Comparison of ENCODE assay signal across 1 cellular context in the genomic region with DNA sequence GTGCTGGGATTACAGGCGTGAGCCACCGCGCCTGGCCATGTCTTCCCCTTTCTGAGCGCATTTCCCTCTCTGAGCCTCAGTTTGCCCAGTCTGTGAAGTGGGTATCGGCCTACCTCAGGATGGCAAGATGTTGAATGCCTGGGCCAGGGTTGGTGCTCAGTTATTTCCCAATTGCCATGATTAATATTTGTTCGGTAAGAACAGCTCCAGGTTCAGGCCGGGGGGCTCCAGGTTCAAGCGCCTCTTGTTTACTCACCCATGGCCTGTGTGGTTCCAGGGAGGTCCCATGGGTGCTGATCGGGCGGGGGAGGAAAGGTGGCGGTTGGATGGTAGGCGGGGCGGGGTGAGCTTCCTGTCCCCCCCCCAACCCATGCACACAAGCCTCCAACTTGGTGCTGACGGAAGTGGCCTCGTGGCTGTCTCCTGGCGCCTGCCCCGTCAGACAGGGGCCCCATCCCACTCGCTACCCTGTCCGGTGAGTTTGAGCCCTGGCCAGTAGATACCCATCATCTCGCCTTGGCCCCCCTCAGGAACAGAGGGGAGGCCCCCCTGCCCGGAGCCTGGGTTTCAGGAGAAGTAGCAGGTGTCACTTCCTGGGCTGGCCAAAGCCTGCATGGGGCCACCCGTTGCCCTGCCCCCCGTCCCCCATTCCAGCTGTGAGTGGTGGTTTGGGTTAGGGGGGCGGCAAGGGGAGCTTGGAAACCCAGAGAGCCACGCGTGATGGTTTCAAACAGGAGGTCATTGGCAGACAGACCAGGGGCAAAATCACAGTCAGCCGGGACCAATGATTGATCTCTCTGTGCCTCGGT.
TF ChIP-seq lines count a peak whose summit lies in the region.

A gene with protein sequence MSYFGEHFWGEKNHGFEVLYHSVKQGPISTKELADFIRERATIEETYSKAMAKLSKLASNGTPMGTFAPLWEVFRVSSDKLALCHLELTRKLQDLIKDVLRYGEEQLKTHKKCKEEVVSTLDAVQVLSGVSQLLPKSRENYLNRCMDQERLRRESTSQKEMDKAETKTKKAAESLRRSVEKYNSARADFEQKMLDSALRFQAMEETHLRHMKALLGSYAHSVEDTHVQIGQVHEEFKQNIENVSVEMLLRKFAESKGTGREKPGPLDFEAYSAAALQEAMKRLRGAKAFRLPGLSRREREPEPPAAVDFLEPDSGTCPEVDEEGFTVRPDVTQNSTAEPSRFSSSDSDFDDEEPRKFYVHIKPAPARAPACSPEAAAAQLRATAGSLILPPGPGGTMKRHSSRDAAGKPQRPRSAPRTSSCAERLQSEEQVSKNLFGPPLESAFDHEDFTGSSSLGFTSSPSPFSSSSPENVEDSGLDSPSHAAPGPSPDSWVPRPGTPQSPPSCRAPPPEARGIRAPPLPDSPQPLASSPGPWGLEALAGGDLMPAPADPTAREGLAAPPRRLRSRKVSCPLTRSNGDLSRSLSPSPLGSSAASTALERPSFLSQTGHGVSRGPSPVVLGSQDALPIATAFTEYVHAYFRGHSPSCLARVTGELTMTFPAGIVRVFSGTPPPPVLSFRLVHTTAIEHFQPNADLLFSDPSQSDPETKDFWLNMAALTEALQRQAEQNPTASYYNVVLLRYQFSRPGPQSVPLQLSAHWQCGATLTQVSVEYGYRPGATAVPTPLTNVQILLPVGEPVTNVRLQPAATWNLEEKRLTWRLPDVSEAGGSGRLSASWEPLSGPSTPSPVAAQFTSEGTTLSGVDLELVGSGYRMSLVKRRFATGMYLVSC (plus strand): TSS at position 375 of the 809 bp plus-strand sequence. CDS start 3,688 bp downstream, outside the sequence.

TF ChIP-seq in HepG2, 621 proteins besides CTCF, POLR2A, EP300 and RAD21 (continues in another document):
- TF ChIP-seq KDM6A (CRISPR knock-in tag; IDR thresholded peaks at IDR 0.05; ENCODE audit: low read depth) (no peak), KMT2B (CRISPR knock-in tag; IDR thresholded peaks at IDR 0.05) (no peak), ZNF746 (CRISPR knock-in tag; IDR thresholded peaks at IDR 0.05) (no peak), KDM2A (CRISPR knock-in tag; IDR thresholded peaks at IDR 0.05; ENCODE audit: borderline replicate concordance, low read depth) (no peak), RELA (CRISPR knock-in tag; IDR thresholded peaks at IDR 0.05) (no peak), ZNF501 (CRISPR knock-in tag; IDR thresholded peaks at IDR 0.05) (0 out of 2 replicates have a peak, but pooled peaks have one; percentile 3), SAP130 (CRISPR knock-in tag; IDR thresholded peaks at IDR 0.05; ENCODE audit: low read depth) (peak; percentile 55; the same call in 1 of the 2 replicates), ZNF546 (CRISPR knock-in tag; conservative IDR thresholded peaks at IDR 0.05) (no peak), GABPA (IDR thresholded peaks at IDR 0.05; ENCODE audit: low read depth, low read length) (peak; percentile 30; the same call in 1 of the 2 replicates), GABPA (CRISPR knock-in tag; IDR thresholded peaks at IDR 0.05; ENCODE audit: low read depth) (peak; percentile 66), CREM (IDR thresholded peaks at IDR 0.05) (no peak), CREM (CRISPR knock-in tag; IDR thresholded peaks at IDR 0.05) (no peak), ZBTB38 (CRISPR knock-in tag; IDR thresholded peaks at IDR 0.05) (no peak), ATF7 (IDR thresholded peaks at IDR 0.05) (no peak), ATF7 (CRISPR knock-in tag; IDR thresholded peaks at IDR 0.05) (no peak), SMARCC2 (IDR thresholded peaks at IDR 0.05) (no peak), ZNF768 (CRISPR knock-in tag; IDR thresholded peaks at IDR 0.05) (no peak), ZNF572 (CRISPR knock-in tag; IDR thresholded peaks at IDR 0.05) (no peak), HHEX (CRISPR knock-in tag; IDR thresholded peaks at IDR 0.05) (no peak), SRF (IDR thresholded peaks at IDR 0.05; ENCODE audit: low read depth, low read length) (no peak), NR3C1 (CRISPR knock-in tag; IDR thresholded peaks at IDR 0.05) (no peak), SP1 (IDR thresholded peaks at IDR 0.05) (no peak), SP1 (CRISPR knock-in tag; IDR thresholded peaks at IDR 0.05) (no peak), ZNF253 (CRISPR knock-in tag; IDR thresholded peaks at IDR 0.05; ENCODE audit: borderline replicate concordance) (no peak), SOX5 (CRISPR knock-in tag; IDR thresholded peaks at IDR 0.05; ENCODE audit: borderline replicate concordance) (no peak), ADNP (CRISPR knock-in tag; IDR thresholded peaks at IDR 0.05) (peak; percentile 91; the same call in 1 of the 2 replicates), SP4 (CRISPR knock-in tag; IDR thresholded peaks at IDR 0.05) (no peak), EHMT2 (IDR thresholded peaks at IDR 0.05; ENCODE audit: borderline replicate concordance, low read depth, low read length) (no peak), TBP (CRISPR knock-in tag; IDR thresholded peaks at IDR 0.05) (no peak), ZNF547 (CRISPR knock-in tag; IDR thresholded peaks at IDR 0.05) (0 out of 2 replicates have a peak, but pooled peaks have one; percentile 41), NONO (IDR thresholded peaks at IDR 0.05) (no peak), NONO (CRISPR knock-in tag; conservative IDR thresholded peaks at IDR 0.05) (no peak), ATF1 (CRISPR knock-in tag; IDR thresholded peaks at IDR 0.05) (no peak)
- TF ChIP-seq, protein P1, sequence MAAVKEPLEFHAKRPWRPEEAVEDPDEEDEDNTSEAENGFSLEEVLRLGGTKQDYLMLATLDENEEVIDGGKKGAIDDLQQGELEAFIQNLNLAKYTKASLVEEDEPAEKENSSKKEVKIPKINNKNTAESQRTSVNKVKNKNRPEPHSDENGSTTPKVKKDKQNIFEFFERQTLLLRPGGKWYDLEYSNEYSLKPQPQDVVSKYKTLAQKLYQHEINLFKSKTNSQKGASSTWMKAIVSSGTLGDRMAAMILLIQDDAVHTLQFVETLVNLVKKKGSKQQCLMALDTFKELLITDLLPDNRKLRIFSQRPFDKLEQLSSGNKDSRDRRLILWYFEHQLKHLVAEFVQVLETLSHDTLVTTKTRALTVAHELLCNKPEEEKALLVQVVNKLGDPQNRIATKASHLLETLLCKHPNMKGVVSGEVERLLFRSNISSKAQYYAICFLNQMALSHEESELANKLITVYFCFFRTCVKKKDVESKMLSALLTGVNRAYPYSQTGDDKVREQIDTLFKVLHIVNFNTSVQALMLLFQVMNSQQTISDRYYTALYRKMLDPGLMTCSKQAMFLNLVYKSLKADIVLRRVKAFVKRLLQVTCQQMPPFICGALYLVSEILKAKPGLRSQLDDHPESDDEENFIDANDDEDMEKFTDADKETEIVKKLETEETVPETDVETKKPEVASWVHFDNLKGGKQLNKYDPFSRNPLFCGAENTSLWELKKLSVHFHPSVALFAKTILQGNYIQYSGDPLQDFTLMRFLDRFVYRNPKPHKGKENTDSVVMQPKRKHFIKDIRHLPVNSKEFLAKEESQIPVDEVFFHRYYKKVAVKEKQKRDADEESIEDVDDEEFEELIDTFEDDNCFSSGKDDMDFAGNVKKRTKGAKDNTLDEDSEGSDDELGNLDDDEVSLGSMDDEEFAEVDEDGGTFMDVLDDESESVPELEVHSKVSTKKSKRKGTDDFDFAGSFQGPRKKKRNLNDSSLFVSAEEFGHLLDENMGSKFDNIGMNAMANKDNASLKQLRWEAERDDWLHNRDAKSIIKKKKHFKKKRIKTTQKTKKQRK (IDR thresholded peaks at IDR 0.05; ENCODE audit: low read length) = no peak
- TF ChIP-seq, protein P2, sequence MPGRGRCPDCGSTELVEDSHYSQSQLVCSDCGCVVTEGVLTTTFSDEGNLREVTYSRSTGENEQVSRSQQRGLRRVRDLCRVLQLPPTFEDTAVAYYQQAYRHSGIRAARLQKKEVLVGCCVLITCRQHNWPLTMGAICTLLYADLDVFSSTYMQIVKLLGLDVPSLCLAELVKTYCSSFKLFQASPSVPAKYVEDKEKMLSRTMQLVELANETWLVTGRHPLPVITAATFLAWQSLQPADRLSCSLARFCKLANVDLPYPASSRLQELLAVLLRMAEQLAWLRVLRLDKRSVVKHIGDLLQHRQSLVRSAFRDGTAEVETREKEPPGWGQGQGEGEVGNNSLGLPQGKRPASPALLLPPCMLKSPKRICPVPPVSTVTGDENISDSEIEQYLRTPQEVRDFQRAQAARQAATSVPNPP (CRISPR knock-in tag; IDR thresholded peaks at IDR 0.05) = no peak
- TF ChIP-seq, protein P3, sequence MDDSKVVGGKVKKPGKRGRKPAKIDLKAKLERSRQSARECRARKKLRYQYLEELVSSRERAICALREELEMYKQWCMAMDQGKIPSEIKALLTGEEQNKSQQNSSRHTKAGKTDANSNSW (CRISPR knock-in tag; IDR thresholded peaks at IDR 0.05; ENCODE audit: borderline replicate concordance) = no peak
- TF ChIP-seq, protein P4, sequence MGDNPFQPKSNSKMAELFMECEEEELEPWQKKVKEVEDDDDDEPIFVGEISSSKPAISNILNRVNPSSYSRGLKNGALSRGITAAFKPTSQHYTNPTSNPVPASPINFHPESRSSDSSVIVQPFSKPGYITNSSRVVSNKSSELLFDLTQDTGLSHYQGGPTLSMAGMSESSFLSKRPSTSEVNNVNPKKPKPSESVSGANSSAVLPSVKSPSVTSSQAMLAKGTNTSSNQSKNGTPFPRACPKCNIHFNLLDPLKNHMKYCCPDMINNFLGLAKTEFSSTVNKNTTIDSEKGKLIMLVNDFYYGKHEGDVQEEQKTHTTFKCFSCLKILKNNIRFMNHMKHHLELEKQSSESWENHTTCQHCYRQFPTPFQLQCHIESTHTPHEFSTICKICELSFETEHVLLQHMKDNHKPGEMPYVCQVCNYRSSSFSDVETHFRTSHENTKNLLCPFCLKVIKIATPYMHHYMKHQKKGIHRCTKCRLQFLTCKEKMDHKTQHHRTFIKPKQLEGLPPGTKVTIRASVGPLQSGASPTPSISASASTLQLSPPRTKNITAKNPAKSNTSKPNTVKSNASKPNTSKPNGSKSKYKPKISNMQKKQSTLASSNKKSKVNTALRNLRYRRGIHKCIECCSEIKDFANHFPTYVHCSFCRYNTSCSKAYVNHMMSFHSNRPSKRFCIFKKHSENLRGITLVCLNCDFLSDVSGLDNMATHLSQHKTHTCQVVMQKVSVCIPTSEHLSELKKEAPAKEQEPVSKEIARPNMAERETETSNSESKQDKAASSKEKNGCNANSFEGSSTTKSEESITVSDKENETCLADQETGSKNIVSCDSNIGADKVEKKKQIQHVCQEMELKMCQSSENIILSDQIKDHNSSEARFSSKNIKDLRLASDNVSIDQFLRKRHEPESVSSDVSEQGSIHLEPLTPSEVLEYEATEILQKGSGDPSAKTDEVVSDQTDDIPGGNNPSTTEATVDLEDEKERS (CRISPR knock-in tag; IDR thresholded peaks at IDR 0.05) = no peak
- TF ChIP-seq, protein P5, sequence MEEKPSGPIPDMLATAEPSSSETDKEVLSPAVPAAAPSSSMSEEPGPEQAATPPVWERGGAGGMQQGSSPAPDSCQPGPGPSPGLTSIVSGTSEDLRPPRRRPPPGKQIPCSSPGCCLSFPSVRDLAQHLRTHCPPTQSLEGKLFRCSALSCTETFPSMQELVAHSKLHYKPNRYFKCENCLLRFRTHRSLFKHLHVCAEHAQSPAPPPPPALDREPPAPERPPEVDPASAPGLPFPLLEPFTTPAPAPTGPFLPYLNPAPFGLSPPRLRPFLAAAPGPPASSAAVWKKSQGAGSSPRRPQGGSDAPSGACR (CRISPR knock-in tag; IDR thresholded peaks at IDR 0.05) = no peak
- TF ChIP-seq, protein P6, sequence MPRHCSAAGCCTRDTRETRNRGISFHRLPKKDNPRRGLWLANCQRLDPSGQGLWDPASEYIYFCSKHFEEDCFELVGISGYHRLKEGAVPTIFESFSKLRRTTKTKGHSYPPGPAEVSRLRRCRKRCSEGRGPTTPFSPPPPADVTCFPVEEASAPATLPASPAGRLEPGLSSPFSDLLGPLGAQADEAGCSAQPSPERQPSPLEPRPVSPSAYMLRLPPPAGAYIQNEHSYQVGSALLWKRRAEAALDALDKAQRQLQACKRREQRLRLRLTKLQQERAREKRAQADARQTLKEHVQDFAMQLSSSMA (CRISPR knock-in tag; IDR thresholded peaks at IDR 0.05) = no peak
- TF ChIP-seq, protein P7, sequence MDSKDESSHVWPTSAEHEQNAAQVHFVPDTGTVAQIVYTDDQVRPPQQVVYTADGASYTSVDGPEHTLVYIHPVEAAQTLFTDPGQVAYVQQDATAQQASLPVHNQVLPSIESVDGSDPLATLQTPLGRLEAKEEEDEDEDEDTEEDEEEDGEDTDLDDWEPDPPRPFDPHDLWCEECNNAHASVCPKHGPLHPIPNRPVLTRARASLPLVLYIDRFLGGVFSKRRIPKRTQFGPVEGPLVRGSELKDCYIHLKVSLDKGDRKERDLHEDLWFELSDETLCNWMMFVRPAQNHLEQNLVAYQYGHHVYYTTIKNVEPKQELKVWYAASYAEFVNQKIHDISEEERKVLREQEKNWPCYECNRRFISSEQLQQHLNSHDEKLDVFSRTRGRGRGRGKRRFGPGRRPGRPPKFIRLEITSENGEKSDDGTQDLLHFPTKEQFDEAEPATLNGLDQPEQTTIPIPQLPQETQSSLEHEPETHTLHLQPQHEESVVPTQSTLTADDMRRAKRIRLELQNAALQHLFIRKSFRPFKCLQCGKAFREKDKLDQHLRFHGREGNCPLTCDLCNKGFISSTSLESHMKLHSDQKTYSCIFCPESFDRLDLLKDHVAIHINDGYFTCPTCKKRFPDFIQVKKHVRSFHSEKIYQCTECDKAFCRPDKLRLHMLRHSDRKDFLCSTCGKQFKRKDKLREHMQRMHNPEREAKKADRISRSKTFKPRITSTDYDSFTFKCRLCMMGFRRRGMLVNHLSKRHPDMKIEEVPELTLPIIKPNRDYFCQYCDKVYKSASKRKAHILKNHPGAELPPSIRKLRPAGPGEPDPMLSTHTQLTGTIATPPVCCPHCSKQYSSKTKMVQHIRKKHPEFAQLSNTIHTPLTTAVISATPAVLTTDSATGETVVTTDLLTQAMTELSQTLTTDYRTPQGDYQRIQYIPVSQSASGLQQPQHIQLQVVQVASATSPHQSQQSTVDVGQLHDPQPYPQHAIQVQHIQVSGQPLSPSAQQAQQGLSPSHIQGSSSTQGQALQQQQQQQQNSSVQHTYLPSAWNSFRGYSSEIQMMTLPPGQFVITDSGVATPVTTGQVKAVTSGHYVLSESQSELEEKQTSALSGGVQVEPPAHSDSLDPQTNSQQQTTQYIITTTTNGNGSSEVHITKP (CRISPR knock-in tag; IDR thresholded peaks at IDR 0.05; ENCODE audit: low read depth) = peak; percentile 53; the same call in 1 of the 2 replicates
- TF ChIP-seq, protein P8, sequence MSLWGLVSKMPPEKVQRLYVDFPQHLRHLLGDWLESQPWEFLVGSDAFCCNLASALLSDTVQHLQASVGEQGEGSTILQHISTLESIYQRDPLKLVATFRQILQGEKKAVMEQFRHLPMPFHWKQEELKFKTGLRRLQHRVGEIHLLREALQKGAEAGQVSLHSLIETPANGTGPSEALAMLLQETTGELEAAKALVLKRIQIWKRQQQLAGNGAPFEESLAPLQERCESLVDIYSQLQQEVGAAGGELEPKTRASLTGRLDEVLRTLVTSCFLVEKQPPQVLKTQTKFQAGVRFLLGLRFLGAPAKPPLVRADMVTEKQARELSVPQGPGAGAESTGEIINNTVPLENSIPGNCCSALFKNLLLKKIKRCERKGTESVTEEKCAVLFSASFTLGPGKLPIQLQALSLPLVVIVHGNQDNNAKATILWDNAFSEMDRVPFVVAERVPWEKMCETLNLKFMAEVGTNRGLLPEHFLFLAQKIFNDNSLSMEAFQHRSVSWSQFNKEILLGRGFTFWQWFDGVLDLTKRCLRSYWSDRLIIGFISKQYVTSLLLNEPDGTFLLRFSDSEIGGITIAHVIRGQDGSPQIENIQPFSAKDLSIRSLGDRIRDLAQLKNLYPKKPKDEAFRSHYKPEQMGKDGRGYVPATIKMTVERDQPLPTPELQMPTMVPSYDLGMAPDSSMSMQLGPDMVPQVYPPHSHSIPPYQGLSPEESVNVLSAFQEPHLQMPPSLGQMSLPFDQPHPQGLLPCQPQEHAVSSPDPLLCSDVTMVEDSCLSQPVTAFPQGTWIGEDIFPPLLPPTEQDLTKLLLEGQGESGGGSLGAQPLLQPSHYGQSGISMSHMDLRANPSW (CRISPR knock-in tag; IDR thresholded peaks at IDR 0.05; ENCODE audit: borderline replicate concordance) = no peak
